9 cellular contexts compared by ENCODE assay signal in the genomic region with DNA sequence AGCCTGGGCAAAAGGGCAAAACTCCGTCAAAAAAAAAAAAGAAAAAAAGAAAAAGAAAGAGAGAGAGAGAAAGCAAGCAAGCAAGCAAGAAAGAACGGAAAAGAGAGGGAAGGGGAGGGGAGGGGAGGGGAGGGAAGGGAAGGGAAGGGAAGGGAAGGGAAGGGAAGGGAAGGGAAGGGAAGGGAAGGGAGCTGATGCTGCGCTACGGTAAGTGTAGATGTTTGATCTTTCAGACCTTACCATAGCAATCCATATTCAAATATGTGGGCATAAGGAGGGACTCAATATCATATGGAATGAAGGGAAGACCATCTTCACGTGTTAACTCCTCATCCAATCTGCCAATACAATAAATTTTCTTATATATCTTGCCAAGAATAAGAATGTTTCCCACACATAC. TPM values are rescaled to one million over a fixed set of nuclear protein-coding genes. Genes with fewer than 3 reads are reported as not detected.
"Had no signal": no experiment of that assay in that cellular context is flagged by ENCODE, and none has a peak within 500 bp of the region (broad histone marks: within the 10 kb centered on the region; RNA-seq: fewer than 3 reads in every experiment).

No MANE protein-coding gene starts in this region.

- DNase-seq: GDM1, GF-D8 had no signal

- H3K4me3 ChIP-seq: GM12878 had no signal

- ATAC-seq: GM12878 had no signal

- FAIRE-seq: G401.6, GM12878, GM12891, GM12892, GM18507, GM19239 had no signal

RNA-seq across cellular contexts. Expression of gene DPPA5, which starts 11.9 kb away (rescaled TPM):
- total RNA-seq: G401, GM12878 had no signal
- polyA plus RNA-seq: GM12878 had no signal

RNA-seq across cellular contexts. Expression of gene KHDC3L, which starts 20.3 kb away (rescaled TPM):
- total RNA-seq: G401, GM12878 had no signal
- polyA plus RNA-seq: GM12878 had no signal

RNA-seq across cellular contexts. Expression of gene OOEP, which starts 27.5 kb away (rescaled TPM):
- total RNA-seq: G401, GM12878 had no signal

RNA-seq across cellular contexts. Expression of gene DDX43, which starts 52.5 kb away (rescaled TPM):
- total RNA-seq: G401, GM12878 had no signal
